In the genomic region with DNA sequence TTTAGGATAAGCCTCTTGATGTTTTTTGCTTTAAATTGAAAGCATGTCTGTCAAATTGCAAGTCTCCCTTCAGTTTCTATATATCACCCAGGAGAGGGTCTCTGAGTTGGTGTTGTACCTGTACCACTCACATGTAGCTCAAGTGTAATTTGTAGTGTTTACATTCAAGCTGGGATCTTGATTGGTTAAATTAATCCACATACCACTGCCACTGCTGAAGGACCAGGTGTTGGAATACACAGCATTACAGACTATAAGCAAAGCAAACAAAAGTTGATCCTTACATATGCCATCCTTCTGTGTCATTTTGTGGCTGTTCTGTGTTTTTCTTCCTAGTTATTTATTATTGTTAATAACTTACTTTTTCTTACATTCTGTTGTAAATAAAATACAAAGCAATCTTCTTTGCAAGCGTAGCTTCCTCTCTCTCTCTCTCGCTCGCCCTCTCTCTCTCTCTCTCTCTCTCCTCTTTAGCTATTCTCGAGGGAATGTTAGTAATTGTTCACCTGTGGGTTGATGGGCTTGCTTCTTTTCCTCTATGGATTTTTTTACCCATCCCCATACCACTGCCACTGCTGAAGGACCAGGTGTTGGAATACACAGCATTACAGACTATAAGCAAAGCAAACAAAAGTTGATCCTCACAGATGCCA, we compare ENCODE assay signal across 1 cellular context.
TF ChIP-seq lines count a peak whose summit lies in the region.

No MANE protein-coding gene starts in this region.

TF ChIP-seq in WTC11, 78 proteins besides CTCF, POLR2A, EP300 and RAD21 (continued from another document):
- TF ChIP-seq EMX1 (CRISPR knock-in tag; IDR thresholded peaks at IDR 0.05) = no peak
TF ChIP-seq in WTC11: peak in this region for 0.
